ENCODE assay signal across 10 cellular contexts in genomic region chr13:110445183-110445582, GRCh38.
DNase-seq lines count a peak whose midpoint lies in the region; ATAC-seq and TF ChIP-seq lines count a peak whose summit lies in the region.
"Had no signal": no experiment of that assay in that cellular context is flagged by ENCODE, and none has a peak within 500 bp of the region (broad histone marks: within the 10 kb centered on the region; RNA-seq: fewer than 3 reads in every experiment).

No MANE protein-coding gene starts in this region.

- intact Hi-C loops in Right ventricle myocardium inferior (cut with DNase I) = no loop called here

- no peak for TF ChIP-seq CTCF in epithelial cell of esophagus (IDR thresholded peaks at IDR 0.05; ENCODE audit: insufficient read depth, low read depth, low read length, missing control alignments)

- DNase-seq in EL (peak; percentile 84), epithelial cell of esophagus (ENCODE audit: low read depth) (peak; percentile 41), NCI-H187 (lab: John Stamatoyannopoulos, UW) (no peak), Right ventricle myocardium inferior (ENCODE audit: missing footprints) (no peak), NCI-H1417 (lab: John Stamatoyannopoulos, UW) (no peak)
- no peak for DNase-seq in stimulated activated CD4-positive, alpha-beta T cell treated with anti-CD3 and anti-CD28 coated beads, Interleukin-4, amount 100 ng/mL, for 4 hours
- DNase-seq: CD8-positive, alpha-beta memory T cell; stimulated activated CD4-positive, alpha-beta T cell treated with anti-CD3 and anti-CD28 coated beads, Interleukin-4, amount 100 ng/mL, for 1 hour had no signal

- H3K4me3 ChIP-seq in epithelial cell of esophagus (ENCODE audit: low read length) = no peak overlapping the region

- peak; percentile 65 for ATAC-seq in GM21526 (IDR thresholded peaks at IDR 0.05; ENCODE audit: low FRiP score, unreplicated experiment)
- peak; percentile 52 for ATAC-seq in HG03521 (IDR thresholded peaks at IDR 0.05; ENCODE audit: unreplicated experiment)
- no peak for ATAC-seq in Right ventricle myocardium inferior

Comparison
In these comparisons a context has a peak if more than half of its experiments do, and no peak if none do; other contexts are left out.
1. DNase-seq: peak in EL (single experiment) and epithelial cell of esophagus (single experiment); none in NCI-H187 (0 of 2), stimulated activated CD4-positive, alpha-beta T cell treated with anti-CD3 and anti-CD28 coated beads, Interleukin-4, amount 100 ng/mL, for 4 hours (0 of 2), Right ventricle myocardium inferior (single experiment) and NCI-H1417 (0 of 3).